In genomic region chr2:11012131-11012693, GRCh38 we compare ENCODE assay signal across 19 cellular contexts.
"Had no signal": no experiment of that assay in that cellular context is flagged by ENCODE, and none has a peak within 500 bp of the region (broad histone marks: within the 10 kb centered on the region; RNA-seq: fewer than 3 reads in every experiment).

No MANE protein-coding gene starts in this region.

- H3K27ac Mint-ChIP-seq: activated naive CD4-positive, alpha-beta T cell treated with anti-CD3 and anti-CD28 coated beads for 36 hours; activated naive CD8-positive, alpha-beta T cell treated with anti-CD3 and anti-CD28 coated beads, Interleukin-2, amount 10 ng/mL, durations not matched to agents 7 days and 5 days; immature natural killer cell; nephron; stimulated activated memory B cell treated with anti-CD40 and anti-IgM and Interleukin-4, amounts not matched to agents 10 μg/mL and 1 μg/mL and 100 μg/mL, for 72 hours; T-cell; WTC11 had no signal

- H3K36me3 ChIP-seq: breast epithelium, stomach, suprapubic skin, tibial nerve had no signal

- DNase-seq: activated effector memory CD4-positive, alpha-beta T cell treated with Interleukin-2 at 50 U/mL for 16 hours; activated naive CD4-positive, alpha-beta T cell treated with anti-CD3 and anti-CD28 coated beads for 36 hours; activated naive CD8-positive, alpha-beta T cell treated with anti-CD3 and anti-CD28 coated beads, Interleukin-2, amount 10 ng/mL, durations not matched to agents 7 days and 5 days; activated T-cell treated with anti-CD3 and anti-CD28 coated beads, Interleukin-2, amount 50 U/mL, for 4 hours; amniotic stem cell; foreskin keratinocyte; immature natural killer cell; small intestine; stimulated activated CD4-positive, alpha-beta T cell treated with anti-CD3 and anti-CD28 coated beads, Interleukin-2, amount 100 ng/mL, for 24 hours; stomach; T-cell had no signal

- H3K4me3 Mint-ChIP-seq: activated naive CD4-positive, alpha-beta T cell treated with anti-CD3 and anti-CD28 coated beads for 36 hours; activated naive CD8-positive, alpha-beta T cell treated with anti-CD3 and anti-CD28 coated beads, Interleukin-2, amount 10 ng/mL, durations not matched to agents 7 days and 5 days; activated T-cell treated with anti-CD3 and anti-CD28 coated beads, Interleukin-2, amount 50 U/mL, for 4 hours; immature natural killer cell; nephron; stimulated activated memory B cell treated with anti-CD40 and anti-IgM and Interleukin-4, amounts not matched to agents 10 μg/mL and 1 μg/mL and 100 μg/mL, for 72 hours; T-cell; WTC11 had no signal

- H3K4me1 Mint-ChIP-seq: activated naive CD8-positive, alpha-beta T cell treated with anti-CD3 and anti-CD28 coated beads, Interleukin-2, amount 10 ng/mL, durations not matched to agents 7 days and 5 days; immature natural killer cell; T-cell had no signal

- H3K27me3 ChIP-seq: tibial nerve had no signal

- H3K4me3 ChIP-seq: breast epithelium, stomach, suprapubic skin, tibial nerve had no signal

- ATAC-seq: activated T-cell treated with anti-CD3 and anti-CD28 coated beads, Interleukin-2, amount 50 U/mL, for 4 hours; foreskin keratinocyte; sciatic nerve; stimulated activated memory B cell treated with anti-CD40 and anti-IgM and Interleukin-4, amounts not matched to agents 10 μg/mL and 1 μg/mL and 100 μg/mL, for 72 hours; T-cell; WTC11 had no signal

- H3K36me3 Mint-ChIP-seq: activated naive CD8-positive, alpha-beta T cell treated with anti-CD3 and anti-CD28 coated beads, Interleukin-2, amount 10 ng/mL, durations not matched to agents 7 days and 5 days; immature natural killer cell; stimulated activated memory B cell treated with anti-CD40 and anti-IgM and Interleukin-4, amounts not matched to agents 10 μg/mL and 1 μg/mL and 100 μg/mL, for 72 hours; T-cell; WTC11 had no signal

- H3K27ac ChIP-seq: breast epithelium, foreskin keratinocyte, parathyroid adenoma, stomach, suprapubic skin, tibial nerve had no signal

- H3K4me1 ChIP-seq: breast epithelium, foreskin keratinocyte, parathyroid adenoma, stomach, suprapubic skin, tibial nerve had no signal
